Comparison of ENCODE assay signal across 25 cellular contexts in the genomic region with DNA sequence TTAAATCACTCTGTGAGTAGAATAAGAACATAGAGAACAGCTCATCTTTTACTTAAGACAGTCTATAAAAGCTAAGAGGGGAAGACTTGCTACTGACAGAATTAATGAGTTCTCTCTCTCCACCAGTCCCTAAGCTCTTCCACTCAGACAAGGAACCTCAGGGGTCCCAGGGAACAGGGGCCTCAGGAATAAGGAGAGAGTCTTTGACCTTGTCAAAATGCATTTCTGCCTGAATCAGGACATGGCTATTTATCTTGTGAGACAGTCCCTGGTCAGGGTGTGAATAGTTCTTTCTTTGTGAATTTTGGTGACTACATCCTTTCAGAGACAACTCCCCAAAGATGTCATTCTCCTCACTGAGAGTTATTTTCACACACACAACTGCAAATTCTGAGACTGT.
"Had no signal": no experiment of that assay in that cellular context is flagged by ENCODE, and none has a peak within 500 bp of the region (broad histone marks: within the 10 kb centered on the region; RNA-seq: fewer than 3 reads in every experiment).

No MANE protein-coding gene starts in this region.

- DNase-seq: Kasumi-1, MV-4-11, NCI-H1048, NCI-H1105, NCI-H1417, NCI-H1436 treated with DMSO at 0.1 percent for 48 hours, NCI-H1694, NCI-H187 treated with DMSO at 0.1 percent for 48 hours, NCI-H2029 treated with DMSO at 0.1 percent for 48 hours, NCI-H2107, NCI-H226, NCI-H446, NCI-H510A, NCI-H524 treated with DMSO at 0.1 percent for 48 hours, NCI-H69, NCI-H774, Right ventricle myocardium superior, RPMI8226, SIG-M5 had no signal

- H3K4me1 ChIP-seq: SJSA1 had no signal

- H3K36me3 ChIP-seq: SJSA1 had no signal

- H3K4me1 Mint-ChIP-seq: IgD-negative memory B cell had no signal

- H3K27ac ChIP-seq: HL-60, KMS-11, SJSA1, SK-N-MC had no signal

- H3K9ac ChIP-seq: KMS-11 had no signal

- H3K36me3 Mint-ChIP-seq: IgD-negative memory B cell had no signal

- H3K9me3 ChIP-seq: SJSA1 had no signal

- H3K27me3 ChIP-seq: SJSA1 had no signal

- H3K4me2 ChIP-seq: KMS-11 had no signal

- H3K4me3 Mint-ChIP-seq: IgD-negative memory B cell had no signal

- ATAC-seq: K562 had no signal

- H3K4me3 ChIP-seq: K562, SJSA1, SK-N-MC had no signal
